17 cellular contexts compared by ENCODE assay signal in genomic region chr14:93745603-93746273, GRCh38. TPM values are rescaled to one million over a fixed set of nuclear protein-coding genes. Genes with fewer than 3 reads are reported as not detected.
A peak's percentile ranks its signal among the peaks of the same experiment; 100 is the strongest.
DNase-seq lines count a peak whose midpoint lies in the region; ATAC-seq and TF ChIP-seq lines count a peak whose summit lies in the region.
"Had no signal": no experiment of that assay in that cellular context is flagged by ENCODE, and none has a peak within 500 bp of the region (broad histone marks: within the 10 kb centered on the region; RNA-seq: fewer than 3 reads in every experiment).

No MANE protein-coding gene starts in this region.

- H3K27me3 ChIP-seq in left ventricle myocardium inferior (ENCODE audit: low read depth) = no peaks in the 10 kb centered on the region
- H3K27me3 ChIP-seq in heart right ventricle = no peaks in the 10 kb centered on the region
- H3K27me3 ChIP-seq in esophagus muscularis mucosa = no peaks in the 10 kb centered on the region
- H3K27me3 ChIP-seq in osteoblast (ENCODE audit: insufficient read depth, low read length) = no peaks in the 10 kb centered on the region
- no peaks in the 10 kb centered on the region for H3K27me3 ChIP-seq in Karpas-422 (ENCODE audit: low read length)
- no peaks in the 10 kb centered on the region for H3K27me3 ChIP-seq in prostate gland (replicated peaks; ENCODE audit: insufficient read depth)

- no peaks in the 10 kb centered on the region for H3K9me3 ChIP-seq in left ventricle myocardium inferior (replicated peaks)
- H3K9me3 ChIP-seq in heart right ventricle = no peaks in the 10 kb centered on the region
- H3K9me3 ChIP-seq in esophagus muscularis mucosa = no peaks in the 10 kb centered on the region
- H3K9me3 ChIP-seq in osteoblast (ENCODE audit: low read depth, low read length) = no peaks in the 10 kb centered on the region
- H3K9me3 ChIP-seq in Karpas-422 (ENCODE audit: low read length) = no peaks in the 10 kb centered on the region
- H3K9me3 ChIP-seq in prostate gland = no peaks in the 10 kb centered on the region
- H3K9me3 ChIP-seq: A549 had no signal

- H3K36me3 ChIP-seq in left ventricle myocardium inferior = no peaks in the 10 kb centered on the region
- no peaks in the 10 kb centered on the region for H3K36me3 ChIP-seq in heart right ventricle
- peaks cover 0 to under 1% (median 0%) of the 10 kb centered on the region in 4 donors for H3K36me3 ChIP-seq in esophagus muscularis mucosa
- H3K36me3 ChIP-seq in osteoblast (ENCODE audit: insufficient read depth, low read length) = no peaks in the 10 kb centered on the region
- H3K36me3 ChIP-seq in Karpas-422 (ENCODE audit: insufficient read depth, low read length) = no peaks in the 10 kb centered on the region
- no peaks in the 10 kb centered on the region for H3K36me3 ChIP-seq in prostate gland

- H3K27ac ChIP-seq in left ventricle myocardium inferior (replicated peaks) (peak overlapping the region; percentile 96), heart right ventricle (peak overlapping the region in 2 of 10 donors; percentile 22 to 95), esophagus muscularis mucosa (replicated peaks in 1 of 4) (peak overlapping the region; percentile 34 to 73 (median 65)), osteoblast (ENCODE audit: low read depth, low read length) (no peak overlapping the region), Karpas-422 (ENCODE audit: low read length) (no peak overlapping the region), prostate gland (no peak overlapping the region)
- H3K27ac ChIP-seq: A549 had no signal

- H3K4me2 ChIP-seq in osteoblast (ENCODE audit: insufficient read depth, low read length) (no peak overlapping the region), Karpas-422 (ENCODE audit: low read depth, low read length, poor library complexity, severe bottlenecking) (no peak overlapping the region)
- H3K4me2 ChIP-seq: A549 had no signal

- H4K20me1 ChIP-seq in osteoblast (ENCODE audit: insufficient read depth, low read length) (no peaks in the 10 kb centered on the region), Karpas-422 (ENCODE audit: insufficient read depth, low read depth, low read length) (no peaks in the 10 kb centered on the region)

- no peak for ATAC-seq in heart right ventricle
- no peak for ATAC-seq in HG03159 (IDR thresholded peaks at IDR 0.05; ENCODE audit: unreplicated experiment)
- ATAC-seq: A549 had no signal

- CTCF ChIA-PET in GM10248 (lab: Yijun Ruan, JAX) = no interaction called here

- WGBS in heart right ventricle, 2 donors = 54 to 57% methylated on average over 13 of the region's 13 CpGs
- 66% methylated on average over 12 of the region's 13 CpGs for WGBS in esophagus muscularis mucosa
- WGBS in prostate gland = 70% methylated on average over 13 of the region's 13 CpGs

- H3K4me1 ChIP-seq in left ventricle myocardium inferior (peaks cover 76% of the 10 kb centered on the region), heart right ventricle (peaks cover 3 to 51% (median 21%) of the 10 kb centered on the region in 9 donors), esophagus muscularis mucosa (peaks cover 26 to 61% (median 48%) of the 10 kb centered on the region in 4 donors), osteoblast (ENCODE audit: insufficient read depth, low read length) (no peaks in the 10 kb centered on the region), Karpas-422 (ENCODE audit: low read length) (peaks cover 10% of the 10 kb centered on the region), prostate gland (replicated peaks) (no peaks in the 10 kb centered on the region)
- H3K4me1 ChIP-seq: A549 had no signal

- POLR2A ChIA-PET in GM10248 (lab: Yijun Ruan, JAX) = no interaction called here

- H2AFZ ChIP-seq in osteoblast (ENCODE audit: low read length) (no peak overlapping the region), Karpas-422 (ENCODE audit: low read length) (no peak overlapping the region)

- no peak for TF ChIP-seq EP300 in esophagus muscularis mucosa (IDR thresholded peaks at IDR 0.05)

- H3K79me2 ChIP-seq in osteoblast (ENCODE audit: insufficient read depth, low read length) (no peaks in the 10 kb centered on the region), Karpas-422 (ENCODE audit: low read length) (no peaks in the 10 kb centered on the region)

- DNase-seq in left ventricle myocardium inferior = no peak
- no peak for DNase-seq in heart right ventricle
- no peak for DNase-seq in esophagus muscularis mucosa (ENCODE audit: extremely low spot score)
- DNase-seq in osteoblast (ENCODE audit: insufficient read length, low spot score, missing footprints) = peak; percentile 46
- DNase-seq in GM10248 (ENCODE audit: extremely low spot score) = no peak
- no peak for DNase-seq in Karpas-422
- no peak for DNase-seq in prostate gland (ENCODE audit: low spot score)
- DNase-seq: C1 segment of cervical spinal cord, DMS79 treated with DMSO at 0.1 percent for 48 hours, NCI-H187 treated with DMSO at 0.1 percent for 48 hours, NCI-H526 treated with DMSO at 0.1 percent for 48 hours, RPMI8226 had no signal

- TF ChIP-seq POLR2A in esophagus muscularis mucosa (IDR thresholded peaks at IDR 0.05; ENCODE audit: low read depth) = no peak
- no peak for TF ChIP-seq POLR2A in prostate gland (IDR thresholded peaks at IDR 0.05)

- no peaks in the 10 kb centered on the region for H3K9me2 ChIP-seq in Karpas-422 (replicated peaks; ENCODE audit: insufficient read depth, low read length)

- no peak overlapping the region for H3K9ac ChIP-seq in Karpas-422 (ENCODE audit: low read length)

- TF ChIP-seq CTCF in left ventricle myocardium inferior (IDR thresholded peaks at IDR 0.05; ENCODE audit: borderline replicate concordance) (no peak), heart right ventricle (IDR thresholded peaks at IDR 0.05) (no peak), esophagus muscularis mucosa (IDR thresholded peaks at IDR 0.05) (no peak), osteoblast (IDR thresholded peaks at IDR 0.05; ENCODE audit: extremely low read depth, low read depth, low read length) (no peak), GM10248 (IDR thresholded peaks at IDR 0.05; ENCODE audit: control extremely low read depth, extremely low read depth, low read depth, missing control alignments) (no peak), prostate gland (IDR thresholded peaks at IDR 0.05) (no peak)

- intact Hi-C loops in left ventricle myocardium inferior (cut with micrococcal nuclease) (no loop called here), heart right ventricle (cut with DNase I) (no loop called here), esophagus muscularis mucosa (cut with DNase I) (no loop called here), prostate gland (cut with DNase I) (no loop called here)

- H3K4me3 ChIP-seq in left ventricle myocardium inferior (no peak overlapping the region), heart right ventricle (no peak overlapping the region), esophagus muscularis mucosa (no peak overlapping the region), osteoblast (ENCODE audit: insufficient read depth, low read length) (no peak overlapping the region), Karpas-422 (ENCODE audit: low read length) (no peak overlapping the region), prostate gland (no peak overlapping the region)
- H3K4me3 ChIP-seq: A549 had no signal

RNA-seq across cellular contexts. Expression of gene PRIMA1, which starts 42.5 kb away (rescaled TPM):
- total RNA-seq in left ventricle myocardium inferior (7.3 TPM), heart right ventricle (10 to 100 TPM in 1 of 10 donors, 1 to 10 TPM in 9; 1.8 to 12.7 (median 4.1) TPM), esophagus muscularis mucosa (10 to 100 TPM; 18.7 to 30.9 (median 21.8) TPM), osteoblast (not detected in 2 replicates), prostate gland (1 to 10 TPM; 3.6 to 9.8 TPM)
- 10 to 100 TPM in 1 of 2 donors, 1 to 10 TPM in 1; 2.2 to 16.3 TPM for polyA plus RNA-seq in heart right ventricle
- total RNA-seq in Karpas-422 (2014; rRNA removed; shearing (Covaris generic); ENCODE audit: low replicate concordance) = not detected in 2 replicates
- total RNA-seq: G401, LHCN-M2 had no signal
- polyA plus RNA-seq: IgD-negative memory B cell had no signal

Comparison
In these comparisons a context has a peak if more than half of its experiments do, and no peak if none do; other contexts are left out.
1. H3K27ac ChIP-seq: peak in left ventricle myocardium inferior (single experiment) and esophagus muscularis mucosa (4 of 4); none in osteoblast (single experiment), Karpas-422 (single experiment) and prostate gland (0 of 2).